16 cellular contexts compared by ENCODE assay signal in the genomic region with DNA sequence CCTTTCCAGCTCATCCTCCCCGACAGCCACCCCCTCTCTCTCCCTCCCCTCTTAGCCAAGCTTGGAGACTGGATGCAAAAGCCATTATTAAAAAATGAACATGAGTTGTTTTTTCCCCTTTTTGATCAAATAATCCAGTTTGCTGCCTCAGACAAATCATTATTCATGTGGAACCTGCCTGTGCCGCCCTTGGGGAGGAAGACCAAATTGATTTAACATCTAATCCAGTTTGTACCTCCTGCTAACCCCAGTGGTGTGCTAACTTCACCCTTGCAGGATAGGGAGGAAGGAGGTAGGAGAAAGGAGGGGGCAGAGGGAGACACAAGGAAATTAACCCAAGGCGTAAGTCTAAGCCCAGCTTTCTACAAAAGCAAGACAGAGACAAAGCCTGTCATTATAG.
"Had no signal": no experiment of that assay in that cellular context is flagged by ENCODE, and none has a peak within 500 bp of the region (broad histone marks: within the 10 kb centered on the region; RNA-seq: fewer than 3 reads in every experiment).

No MANE protein-coding gene starts in this region.

- H3K36me3 ChIP-seq: esophagus muscularis mucosa, gastroesophageal sphincter, heart left ventricle, left lung, lower lobe of right lung had no signal

- H3K4me3 ChIP-seq: coronary artery, dorsolateral prefrontal cortex, esophagus muscularis mucosa, gastroesophageal sphincter, heart left ventricle, left lung, lower lobe of right lung had no signal

- H3K9me3 ChIP-seq: esophagus muscularis mucosa, gastroesophageal sphincter, heart left ventricle, left lung, lower lobe of right lung had no signal

- H3K27ac ChIP-seq: coronary artery, dorsolateral prefrontal cortex, esophagus muscularis mucosa, foreskin keratinocyte, gastroesophageal sphincter, heart left ventricle, left lung, lower lobe of right lung had no signal

- DNase-seq: dermis blood vessel endothelial cell; dorsolateral prefrontal cortex; effector CD4-positive, alpha-beta T cell; effector memory CD4-positive, alpha-beta T cell; foreskin keratinocyte; heart left ventricle; hippocampal formation; left cardiac atrium; left lung; left ventricle myocardium superior; lower lobe of right lung; mesenchymal stem cell; midbrain had no signal

- H3K4me1 ChIP-seq: esophagus muscularis mucosa, foreskin keratinocyte, gastroesophageal sphincter, heart left ventricle, left lung, lower lobe of right lung had no signal

- ATAC-seq: foreskin keratinocyte, gastroesophageal sphincter, heart left ventricle, left cardiac atrium, left lung, left ventricle myocardium superior, lower lobe of right lung had no signal

- H3K27me3 ChIP-seq: foreskin keratinocyte, heart left ventricle, left lung had no signal
